In the genomic region with DNA sequence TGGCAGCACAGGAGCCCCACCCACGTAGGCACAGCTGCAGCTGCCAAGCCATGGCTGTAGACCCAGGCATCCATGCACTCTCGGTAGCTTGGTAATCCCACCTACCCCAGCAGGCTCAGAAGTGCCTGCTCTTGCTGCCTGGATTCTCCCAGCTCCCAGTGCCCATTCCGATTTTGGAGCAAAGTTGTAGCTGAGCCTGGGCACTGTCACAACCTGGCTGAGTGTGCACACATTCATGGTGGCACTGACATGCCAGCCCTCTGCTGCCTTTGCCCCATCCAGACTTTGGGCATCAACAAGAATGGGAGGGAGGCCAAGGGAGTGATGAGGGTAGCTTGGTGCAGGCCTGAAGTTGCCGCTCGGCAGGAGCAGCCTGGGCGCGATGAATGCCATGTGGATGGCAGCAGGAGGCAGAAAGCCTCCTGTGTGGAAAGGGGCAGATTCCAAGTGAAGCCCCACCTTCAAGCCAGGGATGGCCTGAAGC, we compare ENCODE assay signal across 22 cellular contexts.
"Had no signal": no experiment of that assay in that cellular context is flagged by ENCODE, and none has a peak within 500 bp of the region (broad histone marks: within the 10 kb centered on the region; RNA-seq: fewer than 3 reads in every experiment).

No MANE protein-coding gene starts in this region.

- H3K4me3 ChIP-seq: heart right ventricle, hepatocyte, left ventricle myocardium inferior, mucosa of descending colon, pancreas, prostate gland, sigmoid colon, suprapubic skin, thoracic aorta, tibial artery, uterus had no signal

- DNase-seq: heart right ventricle; left ventricle myocardium inferior; midbrain; mucosa of descending colon; naive thymus-derived CD4-positive, alpha-beta T cell; nucleus accumbens; retina; sigmoid colon; small intestine; stimulated activated CD4-positive, alpha-beta T cell treated with anti-CD3 and anti-CD28 coated beads, Interleukin-1b, Interleukin-23, amount 100 ng/mL, for 48 hours; stimulated activated CD4-positive, alpha-beta T cell treated with anti-CD3 and anti-CD28 coated beads, Interleukin-2, amount 100 ng/mL, for 48 hours; stimulated activated naive CD4-positive, alpha-beta T cell; tibial artery; trophoblast cell; uterus had no signal

- H3K4me1 ChIP-seq: heart right ventricle, left ventricle myocardium inferior, pancreas, prostate gland, sigmoid colon, suprapubic skin, tibial artery, uterus had no signal

- H3K36me3 ChIP-seq: heart right ventricle, left ventricle myocardium inferior, pancreas, prostate gland, sigmoid colon, suprapubic skin, thoracic aorta, tibial artery, uterus had no signal

- H3K27me3 ChIP-seq: heart right ventricle, hepatocyte, pancreas, sigmoid colon, suprapubic skin, tibial artery, uterus had no signal

- H3K9me3 ChIP-seq: pancreas, prostate gland, sigmoid colon, suprapubic skin, thoracic aorta, tibial artery, uterus had no signal

- ATAC-seq: heart right ventricle; mucosa of descending colon; naive thymus-derived CD4-positive, alpha-beta T cell; natural killer cell treated with Interleukin-12 subunit alpha and Interleukin-12 subunit beta and Interleukin-15 and Interleukin-18, amount 100 ng/mL, for 72 hours; pancreas; right cardiac atrium had no signal

- H3K27ac ChIP-seq: heart right ventricle, hepatocyte, left ventricle myocardium inferior, pancreas, prostate gland, sigmoid colon, suprapubic skin, thoracic aorta, tibial artery, uterus had no signal
